ENCODE assay signal across 10 cellular contexts in genomic region chrX:139759637-139760036, GRCh38. TPM values are rescaled to one million over a fixed set of nuclear protein-coding genes. Genes with fewer than 3 reads are reported as not detected.
DNase-seq lines count a peak whose midpoint lies in the region; ATAC-seq and TF ChIP-seq lines count a peak whose summit lies in the region.
"Had no signal": no experiment of that assay in that cellular context is flagged by ENCODE, and none has a peak within 500 bp of the region (broad histone marks: within the 10 kb centered on the region; RNA-seq: fewer than 3 reads in every experiment).

No MANE protein-coding gene starts in this region.

- intact Hi-C loops in posterior vena cava (cut with DNase I) = no loop called here

- POLR2A ChIA-PET in BJ (lab: Charles Lee) = interaction anchor here (0.6 kb wide), 1 partner anchor 112 kb away, joined by 4 read pairs; no protein-coding TSS in a partner anchor

- H3K27ac ChIP-seq in VCaP (no peak overlapping the region), suprapubic skin (no peak overlapping the region)

- WGBS in suprapubic skin = 67% methylated on average over 4 of the region's 4 CpGs

- H3K4me3 ChIP-seq in BJ (ENCODE audit: low read depth, low read length) (no peak overlapping the region), H7 (ENCODE audit: insufficient read depth, low read depth, low read length) (no peak overlapping the region), kidney epithelial cell (ENCODE audit: low read depth, low read length) (no peak overlapping the region), suprapubic skin (no peak overlapping the region)

- TF ChIP-seq CTCF in BJ (IDR thresholded peaks at IDR 0.05; ENCODE audit: insufficient read depth, low read depth, low read length) (peak; percentile 53), VCaP (conservative IDR thresholded peaks at IDR 0.05) (peak; percentile 78), kidney epithelial cell (IDR thresholded peaks at IDR 0.05; ENCODE audit: insufficient read depth, low read length, poor library complexity, severe bottlenecking) (peak; percentile 38), suprapubic skin (IDR thresholded peaks at IDR 0.05) (no peak)

- no peak for TF ChIP-seq POLR2A in suprapubic skin (IDR thresholded peaks at IDR 0.05)

- H3K27me3 ChIP-seq in BJ (ENCODE audit: control insufficient read depth, insufficient read depth, low read length) (no peaks in the 10 kb centered on the region), H7 (ENCODE audit: control insufficient read depth, insufficient read depth, low read length) (no peaks in the 10 kb centered on the region), kidney epithelial cell (ENCODE audit: control insufficient read depth, insufficient read depth, low read length) (no peaks in the 10 kb centered on the region), suprapubic skin (no peaks in the 10 kb centered on the region)

- H3K9me3 ChIP-seq in suprapubic skin = no peaks in the 10 kb centered on the region

- CTCF ChIA-PET in BJ (lab: Yijun Ruan, JAX) = interaction anchor here (0.8 to 1.8 kb wide), 4 partner anchors 9 to 161 kb away, joined by 3 to 6 read pairs (median 4); no protein-coding TSS in a partner anchor

- no peak for TF ChIP-seq EP300 in suprapubic skin (IDR thresholded peaks at IDR 0.05)

- no peak for ATAC-seq in GM19463 (IDR thresholded peaks at IDR 0.05; ENCODE audit: unreplicated experiment)

- DNase-seq in BJ (ENCODE audit: low read depth) (no peak), H7 (peak; percentile 26), kidney epithelial cell (ENCODE audit: low read depth) (no peak), suprapubic skin (ENCODE audit: low spot score in 2 of 2) (no peak), posterior vena cava (ENCODE audit: low spot score) (no peak)
- DNase-seq in stimulated activated naive CD4-positive, alpha-beta T cell treated with Interleukin-2 at 50 U/mL for 16 hours (lab: John Stamatoyannopoulos, UW) = no peak
- DNase-seq: NCI-H526 treated with DMSO at 0.1 percent for 48 hours, retina had no signal

- H3K36me3 ChIP-seq in BJ (ENCODE audit: control insufficient read depth, insufficient read depth, low read length) (no peaks in the 10 kb centered on the region), H7 (replicated peaks; ENCODE audit: control insufficient read depth, insufficient read depth, low read length) (peaks cover 1% of the 10 kb centered on the region; the same call in 1 of the 2 replicates), kidney epithelial cell (ENCODE audit: control insufficient read depth, insufficient read depth, low read length) (no peaks in the 10 kb centered on the region), suprapubic skin (no peaks in the 10 kb centered on the region)

- no peaks in the 10 kb centered on the region for H3K4me1 ChIP-seq in suprapubic skin

RNA-seq across cellular contexts. Expression of gene MCF2, which starts 51.7 kb away (rescaled TPM):
- polyA plus RNA-seq in BJ (2011; rRNA removed) = not detected in 2 replicates
- polyA minus RNA-seq in BJ (2011; rRNA and poly(A)+ RNA removed) = not detected in 2 replicates
- total RNA-seq in H7 (2014; rRNA removed; shearing (Covaris generic)) = 1.1 and 2.3 TPM in 2 replicates
- total RNA-seq in kidney epithelial cell (not detected in 2 replicates), suprapubic skin (under 1 TPM in 1 of 4 donors, not detected in 3; 0.23 TPM), posterior vena cava (under 1 TPM; 0.33 to 0.37 TPM)

Comparison
In these comparisons a context has a peak if more than half of its experiments do, and no peak if none do; other contexts are left out.
1. CTCF ChIP-seq: peak in BJ (single experiment), VCaP (single experiment) and kidney epithelial cell (single experiment); none in suprapubic skin (0 of 2).